ENCODE assay signal across 27 cellular contexts in the genomic region with DNA sequence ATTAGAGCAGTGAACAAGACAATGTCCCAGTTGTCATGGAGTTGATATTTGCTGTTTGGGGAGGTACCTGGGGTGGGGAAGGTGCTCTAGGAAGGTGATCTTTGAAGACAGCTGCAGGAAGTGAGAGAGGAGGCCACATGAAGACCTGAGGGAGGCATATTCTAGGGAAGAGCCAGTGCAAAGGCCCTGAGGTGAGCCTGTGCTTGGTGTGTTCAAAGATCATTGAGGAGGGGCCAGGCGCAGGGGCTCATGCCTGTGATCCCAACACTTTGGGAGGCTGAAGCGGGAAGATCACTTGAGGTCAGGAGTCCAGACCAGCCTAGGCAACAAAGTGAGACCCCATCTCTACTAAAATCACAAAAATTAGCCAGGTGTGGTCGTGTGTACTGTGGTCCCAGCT.
"Had no signal": no experiment of that assay in that cellular context is flagged by ENCODE, and none has a peak within 500 bp of the region (broad histone marks: within the 10 kb centered on the region; RNA-seq: fewer than 3 reads in every experiment).

No MANE protein-coding gene starts in this region.

- ATAC-seq: foreskin keratinocyte; gastroesophageal sphincter; heart left ventricle; left lobe of liver; natural killer cell; right lobe of liver; stimulated activated naive CD8-positive, alpha-beta T cell treated with anti-CD3 and anti-CD28 coated beads, Interleukin-15, Interleukin-2, amounts not matched to agents 100 U/mL and 50 U/mL, for 24 hours had no signal

- H3K79me2 ChIP-seq: hepatocyte had no signal

- H3K27ac ChIP-seq: colonic mucosa, esophagus muscularis mucosa, foreskin keratinocyte, gastroesophageal sphincter, heart left ventricle, hepatocyte, ovary, right lobe of liver, testis, tibial artery had no signal

- H3K27ac Mint-ChIP-seq: dendritic cell treated with granulocyte-macrophage colony-stimulating factor and Interleukin-4, amounts not matched to agents 40 ng/mL and 50 ng/mL, for 4 days; memory B cell; natural killer cell; type B pancreatic cell had no signal

- H3K27me3 ChIP-seq: colonic mucosa, esophagus muscularis mucosa, foreskin keratinocyte, gastroesophageal sphincter, heart left ventricle, hepatocyte, ovary, right lobe of liver, testis, tibial artery had no signal

- H3K4me1 ChIP-seq: colonic mucosa, esophagus muscularis mucosa, foreskin keratinocyte, gastroesophageal sphincter, heart left ventricle, right lobe of liver, testis, tibial artery had no signal

- H3K27me3 Mint-ChIP-seq: memory B cell, type B pancreatic cell had no signal

- H3K4me1 Mint-ChIP-seq: endodermal cell, memory B cell had no signal

- H3K9me3 ChIP-seq: colonic mucosa, esophagus muscularis mucosa, gastroesophageal sphincter, heart left ventricle, ovary, right lobe of liver, testis, tibial artery had no signal

- H2AFZ ChIP-seq: hepatocyte had no signal

- H3K9me3 Mint-ChIP-seq: dendritic cell treated with granulocyte-macrophage colony-stimulating factor and Interleukin-4, amounts not matched to agents 40 ng/mL and 50 ng/mL, for 4 days; endodermal cell; natural killer cell; type B pancreatic cell had no signal

- H3K36me3 ChIP-seq: colonic mucosa, ovary had no signal

- DNase-seq: colonic mucosa; effector CD8-positive, alpha-beta T cell; endodermal cell; foreskin keratinocyte; heart left ventricle; kidney; natural killer cell; occipital lobe; ovary; right lobe of liver; small intestine; stimulated activated CD4-positive, alpha-beta T cell treated with anti-CD3 and anti-CD28 coated beads, Interleukin-1b, Interleukin-23, amount 100 ng/mL, for 48 hours; stimulated activated CD4-positive, alpha-beta T cell treated with anti-CD3 and anti-CD28 coated beads, Interleukin-4, amount 100 ng/mL, for 1 hour; stimulated activated CD8-positive, alpha-beta memory T cell treated with anti-CD3 and anti-CD28 coated beads, Interleukin-4, amount 100 ng/mL, for 48 hours; stimulated activated naive CD8-positive, alpha-beta T cell treated with anti-CD3 and anti-CD28 coated beads, Interleukin-15, Interleukin-2, amounts not matched to agents 100 U/mL and 50 U/mL, for 24 hours; substantia nigra; testis; tibial artery had no signal

- H3K4me2 ChIP-seq: hepatocyte had no signal

- H3K4me3 ChIP-seq: colonic mucosa, esophagus muscularis mucosa, gastroesophageal sphincter, heart left ventricle, hepatocyte, lung, ovary, right lobe of liver, testis, tibial artery had no signal

- H3K4me3 Mint-ChIP-seq: dendritic cell treated with granulocyte-macrophage colony-stimulating factor and Interleukin-4, amounts not matched to agents 40 ng/mL and 50 ng/mL, for 4 days; endodermal cell; memory B cell; natural killer cell; type B pancreatic cell had no signal

- FAIRE-seq: endothelial cell of umbilical vein, kidney, small intestine had no signal
